Comparison of ENCODE assay signal across 8 cellular contexts in genomic region chr3:184249412-184250166, GRCh38. TPM values are rescaled to one million over a fixed set of nuclear protein-coding genes. Genes with fewer than 3 reads are reported as not detected.
DNase-seq lines count a peak whose midpoint lies in the region; TF ChIP-seq lines count a peak whose summit lies in the region.

TSS of gene EEF1AKMT4 (plus strand) at chr3:184249672. CDS start at chr3:184249695, 23 bp downstream.

- peaks cover 6% of the 10 kb centered on the region; the same call in 1 of the 2 replicates for H3K36me3 Mint-ChIP-seq in HFFc6 (ENCODE audit: low read depth)

- peak within 1 kb of the TSS; percentile 73 to 81 for H3K27ac ChIP-seq in testis

- H3K27me3 ChIP-seq in testis = no peaks in the 10 kb centered on the region

- DNase-seq in HFFc6 = peak; percentile 99
- DNase-seq in NAMALWA (ENCODE audit: low spot score) = peak; percentile 98
- peak; percentile 99 for DNase-seq in SK-N-DZ (ENCODE audit: low spot score)
- DNase-seq in activated naive CD4-positive, alpha-beta T cell treated with anti-CD3 and anti-CD28 coated beads, Interleukin-2, amount 50 U/mL, for 16 hours = peak; percentile 98
- peak; percentile 96 for DNase-seq in glomerular endothelial cell (ENCODE audit: extremely low read depth, low read depth, low spot score)
- DNase-seq in occipital lobe (lab: John Stamatoyannopoulos, UW) = peak; percentile 89
- DNase-seq in testis = peak; percentile 98

- H3K4me1 ChIP-seq in testis = peaks cover 10% of the 10 kb centered on the region

- H3K36me3 ChIP-seq in testis (ENCODE audit: low read depth, missing control alignments) = no peaks in the 10 kb centered on the region

- no peak for TF ChIP-seq POLR2A in testis (IDR thresholded peaks at IDR 0.05)

- peak within 1 kb of the TSS; percentile 94 for H3K4me3 Mint-ChIP-seq in HFFc6

- H3K9me3 ChIP-seq in testis = no peaks in the 10 kb centered on the region

- 0% methylated on average over 15 to 53 of the region's 54 CpGs for WGBS in testis, 2 donors

- no peaks in the 10 kb centered on the region; the same call in 1 of the 2 replicates for H3K27me3 Mint-ChIP-seq in HFFc6 (ENCODE audit: insufficient read depth)

- TF ChIP-seq CTCF in HFFc6 (IDR thresholded peaks at IDR 0.05) (peak; percentile 54), testis (IDR thresholded peaks at IDR 0.05) (peak; percentile 44 to 58 (median 47))

- no peaks in the 10 kb centered on the region; the same call in 1 of the 2 replicates for H3K4me1 Mint-ChIP-seq in HFFc6 (ENCODE audit: low read depth)

- intact Hi-C loops in testis (cut with DNase I; ENCODE audit: low total_unique reads) = loop anchor here (10.0 kb wide), 1 partner anchor 355 kb away; no protein-coding TSS in a partner anchor

- peak within 1 kb of the TSS; percentile 98 for H3K27ac Mint-ChIP-seq in HFFc6

- H3K9me3 Mint-ChIP-seq in HFFc6 = no peaks in the 10 kb centered on the region

- peak within 1 kb of the TSS; percentile 98 for H3K4me3 ChIP-seq in GM08714 (ENCODE audit: low read length)
- peak within 1 kb of the TSS; percentile 81 to 84 for H3K4me3 ChIP-seq in testis

RNA-seq across cellular contexts. Expression of gene EEF1AKMT4, which starts in this region (rescaled TPM):
- total RNA-seq in HFFc6 (2021; fragmentation: NEBNext Ultra II Directional; extraction: Animal tissue kit (Norgen Biotek cat#: 25700)) = 1 to 10 TPM; 3.3 to 4.8 (median 3.7) TPM
- polyA plus RNA-seq in SK-N-DZ (2014; cell fraction: cytosol; rRNA removed) = 21.0 and 21.2 TPM in 2 replicates
- 11.0 and 12.2 TPM in 2 replicates for polyA plus RNA-seq in SK-N-DZ (2014; cell fraction: nucleus; rRNA removed)
- total RNA-seq in glomerular endothelial cell (3.1 and 5.8 TPM in 2 replicates), occipital lobe (0.94 TPM), testis (10 to 100 TPM; 10.2 to 15.0 TPM)
- polyA plus RNA-seq in testis (ENCODE audit: insufficient read depth, low read depth, low replicate concordance) = 16.9 TPM

Comparison
In these comparisons a context has a peak if more than half of its experiments do, and no peak if none do; other contexts are left out.
1. Peak in every context shown above with its lines: DNase-seq, H3K4me3 ChIP-seq and H3K27ac ChIP-seq.
2. Peak in DNase-seq in occipital lobe; RNA of the gene not detected or under 1 TPM.